ENCODE assay signal across 1 cellular context in the genomic region with DNA sequence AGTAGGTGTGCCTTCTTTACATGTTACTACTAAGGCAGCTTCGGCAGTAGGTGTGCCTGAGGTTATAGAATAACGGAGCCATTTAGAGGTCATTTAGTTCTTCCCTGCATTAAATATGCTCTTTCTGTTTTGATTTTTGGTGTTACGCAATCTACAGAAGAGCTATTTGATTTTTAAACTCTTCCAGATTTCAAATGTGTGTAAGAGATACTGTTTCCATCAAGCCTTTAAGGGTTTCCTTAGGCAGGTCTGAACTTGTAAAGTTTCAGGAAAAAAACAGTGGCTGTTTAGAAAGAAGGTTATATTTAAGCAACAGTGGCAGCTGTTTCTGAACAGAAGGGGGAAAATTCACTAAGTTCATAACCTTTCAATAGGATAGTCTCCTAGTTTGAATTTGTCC.
TF ChIP-seq lines count a peak whose summit lies in the region.

No MANE protein-coding gene starts in this region.

TF ChIP-seq in H1, 55 proteins besides CTCF, POLR2A, EP300 and RAD21:
- no peak for TF ChIP-seq BRCA1 (IDR thresholded peaks at IDR 0.05; ENCODE audit: low read depth, low read length)
- TF ChIP-seq CEBPB (IDR thresholded peaks at IDR 0.05; ENCODE audit: low read depth, low read length): peak; percentile 89
